ENCODE assay signal across 23 cellular contexts in genomic region chr13:49448753-49449152, GRCh38. TPM values are rescaled to one million over a fixed set of nuclear protein-coding genes. Genes with fewer than 3 reads are reported as not detected.
A peak's percentile ranks its signal among the peaks of the same experiment; 100 is the strongest.
DNase-seq lines count a peak whose midpoint lies in the region; ATAC-seq and TF ChIP-seq lines count a peak whose summit lies in the region.
"Had no signal": no experiment of that assay in that cellular context is flagged by ENCODE, and none has a peak within 500 bp of the region (broad histone marks: within the 10 kb centered on the region; RNA-seq: fewer than 3 reads in every experiment).

No MANE protein-coding gene starts in this region.

- H4K20me1 ChIP-seq in BLaER1 = no peaks in the 10 kb centered on the region

- H3K4me1 Mint-ChIP-seq in CD4-positive, alpha-beta memory T cell = peaks cover 40 to 78% (median 54%) of the 10 kb centered on the region in 4 donors
- peaks cover 33% of the 10 kb centered on the region for H3K4me1 Mint-ChIP-seq in T-helper 17 cell
- H3K4me1 Mint-ChIP-seq in naive B cell = peaks cover 38 to 61% (median 42%) of the 10 kb centered on the region in 3 donors

- H3K4me3 ChIP-seq in BLaER1 (no peak overlapping the region), esophagus muscularis mucosa (no peak overlapping the region)
- H3K4me3 ChIP-seq in CD4-positive, alpha-beta memory T cell (ENCODE audit: low read length in 2 of 2) = no peak overlapping the region
- H3K4me3 ChIP-seq: ascending aorta, cardiac muscle cell, esophagus squamous epithelium, MG63, psoas muscle, testis had no signal

- H3K4me3 Mint-ChIP-seq in CD4-positive, alpha-beta memory T cell = peak overlapping the region in 1 of 8 donors; percentile 46
- no peak overlapping the region for H3K4me3 Mint-ChIP-seq in T-helper 17 cell
- H3K4me3 Mint-ChIP-seq in naive B cell = peak overlapping the region in 1 of 8 donors; percentile 24
- H3K4me3 Mint-ChIP-seq: activated naive CD8-positive, alpha-beta T cell treated with anti-CD3 and anti-CD28 coated beads, Interleukin-2, amount 10 ng/mL, durations not matched to agents 7 days and 5 days had no signal

- H3K27me3 ChIP-seq in BLaER1 = no peaks in the 10 kb centered on the region
- H3K27me3 ChIP-seq in CD4-positive, alpha-beta memory T cell (ENCODE audit: insufficient read depth, low read length) = no peaks in the 10 kb centered on the region
- no peaks in the 10 kb centered on the region for H3K27me3 ChIP-seq in esophagus muscularis mucosa
- H3K27me3 ChIP-seq: ascending aorta, cardiac muscle cell, esophagus squamous epithelium, MG63, testis had no signal

- no peak for TF ChIP-seq POLR2A in esophagus muscularis mucosa (IDR thresholded peaks at IDR 0.05; ENCODE audit: low read depth)

- CTCF ChIA-PET in CD4-positive, alpha-beta memory T cell (lab: Charles Lee; ENCODE audit: partially characterized antibody) = no interaction called here

- H3K36me3 ChIP-seq in BLaER1 = peaks cover 16% of the 10 kb centered on the region; the same call in 1 of the 2 replicates
- peaks cover 4% of the 10 kb centered on the region for H3K36me3 ChIP-seq in CD4-positive, alpha-beta memory T cell (ENCODE audit: insufficient read depth, low read length)
- H3K36me3 ChIP-seq in esophagus muscularis mucosa = peaks cover 0 to 5% (median 0%) of the 10 kb centered on the region in 4 donors
- H3K36me3 ChIP-seq: ascending aorta, cardiac muscle cell, MG63 had no signal

- H3K9ac ChIP-seq in BLaER1 = no peak overlapping the region

- no peaks in the 10 kb centered on the region for H3K27me3 Mint-ChIP-seq in CD4-positive, alpha-beta memory T cell
- H3K27me3 Mint-ChIP-seq in T-helper 17 cell = no peaks in the 10 kb centered on the region
- H3K27me3 Mint-ChIP-seq in naive B cell = no peaks in the 10 kb centered on the region
- H3K27me3 Mint-ChIP-seq: activated naive CD8-positive, alpha-beta T cell treated with anti-CD3 and anti-CD28 coated beads, Interleukin-2, amount 10 ng/mL, durations not matched to agents 7 days and 5 days had no signal

- H3K4me1 ChIP-seq in BLaER1 (peaks cover 64% of the 10 kb centered on the region), esophagus muscularis mucosa (peaks cover 12 to 55% (median 37%) of the 10 kb centered on the region in 4 donors)
- H3K4me1 ChIP-seq in CD4-positive, alpha-beta memory T cell (ENCODE audit: insufficient read depth, low read length) = peaks cover 53% of the 10 kb centered on the region

- H3K4me2 ChIP-seq in BLaER1 = peak overlapping the region; percentile 85; the same call in 1 of the 2 replicates

- intact Hi-C loops in CD4-positive, alpha-beta memory T cell (cut with micrococcal nuclease) = loop anchor here (10.0 kb wide), 2 partner anchors 794 to 1414 kb away; partner anchors contain the start of genes CYSLTR2 and NUDT15
- intact Hi-C loops in esophagus muscularis mucosa (cut with DNase I) = loop anchor here (10.0 kb wide), 1 partner anchor 156 kb away; no protein-coding TSS in a partner anchor

- no peaks in the 10 kb centered on the region for H3K9me3 ChIP-seq in BLaER1
- H3K9me3 ChIP-seq in CD4-positive, alpha-beta memory T cell (ENCODE audit: control insufficient read depth in 1 of 2, low read length in 2 of 2) = no peaks in the 10 kb centered on the region
- H3K9me3 ChIP-seq in T-helper 17 cell (ENCODE audit: control insufficient read depth, low read length, poor library complexity, severe bottlenecking) = no peaks in the 10 kb centered on the region
- H3K9me3 ChIP-seq in esophagus muscularis mucosa = no peaks in the 10 kb centered on the region
- H3K9me3 ChIP-seq: ascending aorta, esophagus squamous epithelium, MG63, psoas muscle, testis had no signal

- H3K27ac ChIP-seq in BLaER1 (no peak overlapping the region), esophagus muscularis mucosa (replicated peaks in 1 of 4) (no peak overlapping the region)
- no peak overlapping the region for H3K27ac ChIP-seq in CD4-positive, alpha-beta memory T cell (ENCODE audit: low read depth, low read length)
- H3K27ac ChIP-seq: ascending aorta, cardiac muscle cell, esophagus squamous epithelium, psoas muscle had no signal

- TF ChIP-seq EP300 in esophagus muscularis mucosa (IDR thresholded peaks at IDR 0.05) = no peak

- H3K27ac Mint-ChIP-seq in CD4-positive, alpha-beta memory T cell = peak overlapping the region in 6 of 7 donors; percentile 10 to 93 (median 88)
- H3K27ac Mint-ChIP-seq in T-helper 17 cell (peak overlapping the region; percentile 83), naive B cell (peak overlapping the region in 4 of 6 donors; percentile 11 to 97 (median 71))
- H3K27ac Mint-ChIP-seq: activated naive CD8-positive, alpha-beta T cell treated with anti-CD3 and anti-CD28 coated beads, Interleukin-2, amount 10 ng/mL, durations not matched to agents 7 days and 5 days had no signal

- 92% methylated on average over 2 of the region's 2 CpGs for WGBS in esophagus muscularis mucosa

- no peaks in the 10 kb centered on the region for H3K9me3 Mint-ChIP-seq in CD4-positive, alpha-beta memory T cell
- peaks cover 0 to 2% (median 0%) of the 10 kb centered on the region in 7 donors for H3K9me3 Mint-ChIP-seq in naive B cell
- H3K9me3 Mint-ChIP-seq: activated naive CD8-positive, alpha-beta T cell treated with anti-CD3 and anti-CD28 coated beads, Interleukin-2, amount 10 ng/mL, durations not matched to agents 7 days and 5 days had no signal

- TF ChIP-seq CTCF in esophagus muscularis mucosa (IDR thresholded peaks at IDR 0.05) = no peak

- H3K36me3 Mint-ChIP-seq in CD4-positive, alpha-beta memory T cell = peaks cover 14 to 16% of the 10 kb centered on the region in 2 donors
- H3K36me3 Mint-ChIP-seq in T-helper 17 cell (ENCODE audit: low read depth) (peaks cover 8% of the 10 kb centered on the region), naive B cell (peaks cover 9 to 18% of the 10 kb centered on the region in 2 donors)

- DNase-seq in CD4-positive, alpha-beta memory T cell = no peak
- DNase-seq in T-helper 17 cell = no peak
- no peak for DNase-seq in naive B cell
- no peak for DNase-seq in NCI-H2171 (lab: John Stamatoyannopoulos, UW)
- DNase-seq in esophagus muscularis mucosa (ENCODE audit: extremely low spot score) = no peak
- DNase-seq: activated CD4-positive, alpha-beta T cell treated with anti-CD3 and anti-CD28 coated beads for 1 hour; activated naive CD8-positive, alpha-beta T cell treated with anti-CD3 and anti-CD28 coated beads, Interleukin-2, amount 10 ng/mL, durations not matched to agents 7 days and 5 days; cortex of kidney; esophagus squamous epithelium; foreskin melanocyte; mesendoderm; MG63; NCI-H2029 treated with DMSO at 0.1 percent for 48 hours; NCI-H226; occipital lobe; psoas muscle; stimulated activated CD4-positive, alpha-beta T cell treated with anti-CD3 and anti-CD28 coated beads, Interleukin-15, amount 100 ng/mL, for 24 hours; stimulated activated naive CD4-positive, alpha-beta T cell treated with Interleukin-2 at 50 U/mL for 16 hours; testis had no signal

- ATAC-seq in T-helper 17 cell (no peak), naive B cell (ENCODE audit: low read depth in 2 of 2) (no peak), HG03342 (IDR thresholded peaks at IDR 0.05; ENCODE audit: unreplicated experiment) (no peak)
- ATAC-seq: psoas muscle had no signal

- POLR2A ChIA-PET in CD4-positive, alpha-beta memory T cell (lab: Charles Lee; ENCODE audit: partially characterized antibody) = no interaction called here

RNA-seq across cellular contexts. Expression of gene SETDB2, which starts 4.7 kb away (rescaled TPM):
- total RNA-seq in CD4-positive, alpha-beta memory T cell = 10 to 100 TPM; 27.6 to 28.2 TPM
- polyA plus RNA-seq in CD4-positive, alpha-beta memory T cell = 10 to 100 TPM; 11.0 to 15.5 TPM
- 10 to 100 TPM; 15.9 to 17.9 TPM for total RNA-seq in T-helper 17 cell
- 10 to 100 TPM in 5 of 6 donors, 1 to 10 TPM in 1; 8.6 to 35.7 (median 26.7) TPM for polyA plus RNA-seq in naive B cell (ENCODE audit: low read depth in 6 of 6)
- total RNA-seq in esophagus muscularis mucosa = 10 to 100 TPM in 1 of 4 donors, 1 to 10 TPM in 3; 8.4 to 13.3 (median 9.3) TPM

RNA-seq across cellular contexts. Expression of gene CAB39L, which starts 4.9 kb away (rescaled TPM):
- total RNA-seq in CD4-positive, alpha-beta memory T cell = 1 to 10 TPM; 5.7 to 7.7 TPM
- 1 to 10 TPM; 4.1 to 6.5 TPM for polyA plus RNA-seq in CD4-positive, alpha-beta memory T cell
- total RNA-seq in T-helper 17 cell (1 to 10 TPM; 3.4 to 5.9 TPM), esophagus muscularis mucosa (100 to 1,000 TPM in 1 of 4 donors, 10 to 100 TPM in 3; 75.4 to 119 (median 81.8) TPM)
- 1 to 10 TPM; 2.7 to 6.8 (median 5.4) TPM for polyA plus RNA-seq in naive B cell (ENCODE audit: low read depth in 6 of 6)

RNA-seq across cellular contexts. Expression of gene PHF11, which starts 47.0 kb away (rescaled TPM):
- total RNA-seq in CD4-positive, alpha-beta memory T cell = 100 to 1,000 TPM; 138 to 139 TPM
- polyA plus RNA-seq in CD4-positive, alpha-beta memory T cell = 10 to 100 TPM; 90.4 to 97.3 TPM
- total RNA-seq in T-helper 17 cell (100 to 1,000 TPM; 104 to 119 TPM), esophagus muscularis mucosa (10 to 100 TPM; 27.5 to 54.0 (median 31.2) TPM)
- 100 to 1,000 TPM in 2 of 6 donors, 10 to 100 TPM in 4; 84.6 to 101 (median 97.1) TPM for polyA plus RNA-seq in naive B cell (ENCODE audit: low read depth in 6 of 6)

Comparison
In these comparisons a context has a peak if more than half of its experiments do, and no peak if none do; other contexts are left out.
1. RNA of gene CAB39L, which starts 4.9 kb away (total RNA-seq): 75.4 to 119 TPM in esophagus muscularis mucosa; 5.7 to 7.7 TPM in CD4-positive, alpha-beta memory T cell and 3.4 to 5.9 TPM in T-helper 17 cell; every median in the first group is over 4 times any median in the second.
2. Peak in every context shown above with its lines, with median percentiles within 50 percentile points of each other: H3K27ac Mint-ChIP-seq.